In genomic region chr10:13961096-13961495, GRCh38 we compare ENCODE assay signal across 10 cellular contexts.
DNase-seq lines count a peak whose midpoint lies in the region; ATAC-seq and TF ChIP-seq lines count a peak whose summit lies in the region.
"Had no signal": no experiment of that assay in that cellular context is flagged by ENCODE, and none has a peak within 500 bp of the region (broad histone marks: within the 10 kb centered on the region; RNA-seq: fewer than 3 reads in every experiment).

No MANE protein-coding gene starts in this region.

- WGBS in transverse colon (ENCODE audit: low coverage in 1 of 2), 2 donors: 52 to 79% methylated on average over 5 of the region's 5 CpGs

- TF ChIP-seq EP300 in transverse colon (IDR thresholded peaks at IDR 0.05; ENCODE audit: low read depth): no peak

- peak; percentile 80 for DNase-seq in DMS 273 (lab: John Stamatoyannopoulos, UW; ENCODE audit: unreplicated experiment)
- peak; percentile 79 to 94 for DNase-seq in NCI-H446 (lab: John Stamatoyannopoulos, UW)
- DNase-seq in epithelial cell of proximal tubule (ENCODE audit: low read depth): peak; percentile 59
- no peak for DNase-seq in GM10266 (ENCODE audit: extremely low spot score)
- DNase-seq in transverse colon: no peak
- DNase-seq in DMS53 treated with DMSO at 0.1 percent for 48 hours (lab: John Stamatoyannopoulos, UW; ENCODE audit: unreplicated experiment): no peak
- DNase-seq: NCI-H2081, posterior cingulate gyrus had no signal

- no peaks in the 10 kb centered on the region for H3K9me3 ChIP-seq in muscle layer of duodenum (ENCODE audit: control insufficient read depth in 1 of 2, low read length in 2 of 2)
- H3K9me3 ChIP-seq in transverse colon: no peaks in the 10 kb centered on the region

- H3K4me1 ChIP-seq in muscle layer of duodenum (ENCODE audit: control insufficient read depth in 1 of 2, insufficient read depth in 2 of 2, low read length in 2 of 2) (peaks cover 0 to 30% of the 10 kb centered on the region in 2 donors), transverse colon (no peaks in the 10 kb centered on the region)

- TF ChIP-seq POLR2A in transverse colon (IDR thresholded peaks at IDR 0.05): no peak

- peak overlapping the region; percentile 16 for H3K27ac ChIP-seq in muscle layer of duodenum (ENCODE audit: low read length)
- H3K27ac ChIP-seq in transverse colon: peak overlapping the region in 1 of 4 donors; percentile 5

- no peaks in the 10 kb centered on the region for H3K27me3 ChIP-seq in muscle layer of duodenum (ENCODE audit: low read depth, low read length)
- no peaks in the 10 kb centered on the region for H3K27me3 ChIP-seq in transverse colon

- in situ Hi-C loops in transverse colon (cut with MboI; ENCODE audit: low pct_ligation_motif_present in 1 of 4, low pct_unique_long_range_greater_than_20kb in 1 of 4, low sequenced_read_pairs in 3 of 4): no loop called here

- intact Hi-C loops in transverse colon (cut with DNase I; ENCODE audit: low total_unique reads): no loop called here

- no peak overlapping the region for H3K4me3 ChIP-seq in epithelial cell of proximal tubule (ENCODE audit: low read depth, low read length)
- no peak overlapping the region for H3K4me3 ChIP-seq in muscle layer of duodenum (ENCODE audit: low read depth in 1 of 2, low read length in 2 of 2)
- H3K4me3 ChIP-seq in transverse colon: no peak overlapping the region

- no peak for TF ChIP-seq CTCF in epithelial cell of proximal tubule (conservative IDR thresholded peaks at IDR 0.05; ENCODE audit: low read depth, low read length)
- TF ChIP-seq CTCF in GM10266 (IDR thresholded peaks at IDR 0.05; ENCODE audit: control insufficient read depth, insufficient read depth, low read depth, missing control alignments): no peak
- no peak for TF ChIP-seq CTCF in transverse colon (IDR thresholded peaks at IDR 0.05)

- no peak for ATAC-seq in GM21737 (IDR thresholded peaks at IDR 0.05; ENCODE audit: unreplicated experiment)

- H3K36me3 ChIP-seq in muscle layer of duodenum (ENCODE audit: control insufficient read depth in 1 of 2, insufficient read depth in 2 of 2, low read length in 2 of 2): no peaks in the 10 kb centered on the region
- H3K36me3 ChIP-seq in transverse colon: no peaks in the 10 kb centered on the region

Comparison
In these comparisons a context has a peak if more than half of its experiments do, and no peak if none do; other contexts are left out.
1. DNase-seq: peak in DMS 273 (single experiment), NCI-H446 (2 of 2) and epithelial cell of proximal tubule (single experiment); none in GM10266 (single experiment), transverse colon (single experiment) and DMS53 treated with DMSO at 0.1 percent for 48 hours (single experiment).